In the genomic region with DNA sequence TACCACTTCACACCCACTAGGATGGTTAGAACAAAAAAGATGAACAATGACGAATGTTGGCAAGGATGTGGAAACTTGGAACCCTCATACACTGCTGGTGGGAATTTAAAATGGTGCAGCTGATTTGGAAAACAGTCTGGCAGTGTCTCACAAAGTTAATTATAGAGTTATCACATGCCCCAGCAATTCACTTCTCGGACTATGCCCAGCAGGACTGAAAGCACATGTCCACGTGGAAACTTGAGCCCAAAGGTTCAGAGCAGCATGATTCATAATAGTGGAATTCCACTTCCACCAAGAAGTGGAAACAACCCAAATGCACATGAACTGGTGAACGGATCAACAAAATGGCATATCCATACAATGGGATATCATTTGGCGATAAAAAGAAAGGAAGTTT, we compare ENCODE assay signal across 12 cellular contexts.
DNase-seq lines count a peak whose midpoint lies in the region; ATAC-seq and TF ChIP-seq lines count a peak whose summit lies in the region.
"Had no signal": no experiment of that assay in that cellular context is flagged by ENCODE, and none has a peak within 500 bp of the region (broad histone marks: within the 10 kb centered on the region; RNA-seq: fewer than 3 reads in every experiment).

No MANE protein-coding gene starts in this region.

- H3K4me1 ChIP-seq in mammary epithelial cell (ENCODE audit: insufficient read depth, low read length) (no peaks in the 10 kb centered on the region), right cardiac atrium (ENCODE audit: control insufficient read depth, insufficient read depth, low read length) (no peaks in the 10 kb centered on the region)
- H3K4me1 ChIP-seq: left lung had no signal

- WGBS in mammary epithelial cell (ENCODE audit: low coverage, missing lambda C conversion rate): 45% methylated on average over 5 of the region's 5 CpGs
- WGBS in right cardiac atrium: 51% methylated on average over 5 of the region's 5 CpGs

- H3K36me3 ChIP-seq in mammary epithelial cell (ENCODE audit: insufficient read depth, low read length): no peaks in the 10 kb centered on the region
- H3K36me3 ChIP-seq: left lung had no signal

- intact Hi-C loops in mammary epithelial cell (cut with micrococcal nuclease): no loop called here
- intact Hi-C loops in right cardiac atrium (cut with DNase I): no loop called here

- no peak overlapping the region for H2AFZ ChIP-seq in mammary epithelial cell (ENCODE audit: low read depth, low read length)

- H3K27me3 Mint-ChIP-seq in HFFc6 (ENCODE audit: insufficient read depth): peaks cover 11% of the 10 kb centered on the region

- dilution Hi-C loops in mammary epithelial cell (cut with HindIII; ENCODE audit: low sequenced_read_pairs): no loop called here

- peak; percentile 90 for DNase-seq in A172 (ENCODE audit: low spot score)
- peak; percentile 2 for DNase-seq in HFFc6
- DNase-seq in mammary epithelial cell: peak; percentile 44
- DNase-seq in right cardiac atrium: no peak
- DNase-seq in omental fat pad (ENCODE audit: low spot score): no peak
- no peak for DNase-seq in DMS53 treated with DMSO at 0.1 percent for 48 hours (lab: John Stamatoyannopoulos, UW; ENCODE audit: unreplicated experiment)
- DNase-seq: activated CD4-positive, alpha-beta T cell treated with anti-CD3 and anti-CD28 coated beads, Interleukin-2, amount 50 U/mL, for 4 hours; activated gamma-delta T cell treated with Interleukin-2 at 50 U/mL for 16 hours; KG1; left lung had no signal

- H3K27me3 ChIP-seq in mammary epithelial cell (ENCODE audit: insufficient read depth, low read length): no peaks in the 10 kb centered on the region
- no peaks in the 10 kb centered on the region for H3K27me3 ChIP-seq in right cardiac atrium (ENCODE audit: control insufficient read depth, insufficient read depth)

- H3K9ac ChIP-seq in mammary epithelial cell (ENCODE audit: insufficient read depth, low read length): no peak overlapping the region

- BruUV-seq in mammary epithelial cell (replicated peaks; lab: Mats Ljungman, UMichigan): no TSS peak

- H3K4me1 Mint-ChIP-seq in HFFc6 (ENCODE audit: low read depth): no peaks in the 10 kb centered on the region

- H3K9me3 ChIP-seq in mammary epithelial cell (replicated peaks; ENCODE audit: insufficient read depth, low read length): no peaks in the 10 kb centered on the region
- H3K9me3 ChIP-seq in right cardiac atrium (ENCODE audit: control insufficient read depth, low read length): no peaks in the 10 kb centered on the region
- H3K9me3 ChIP-seq: left lung had no signal

- CTCF ChIA-PET in mammary epithelial cell (lab: Charles Lee; ENCODE audit: low non-redundant PET): no interaction called here

- TF ChIP-seq CTCF in HFFc6 (IDR thresholded peaks at IDR 0.05): no peak
- TF ChIP-seq CTCF in mammary epithelial cell (conservative IDR thresholded peaks at IDR 0.05 in 1 of 2, IDR thresholded peaks at IDR 0.05 in 1 of 2; ENCODE audit: extremely low read depth in 1 of 2, insufficient read depth in 1 of 2, low read depth in 1 of 2, low read length in 2 of 2): no peak
- no peak for TF ChIP-seq CTCF in omental fat pad (IDR thresholded peaks at IDR 0.05)

- no peak overlapping the region for H3K27ac Mint-ChIP-seq in HFFc6

- H3K4me3 Mint-ChIP-seq in HFFc6: no peak overlapping the region

- in situ Hi-C loops in mammary epithelial cell (cut with MboI; ENCODE audit: low sequenced_read_pairs in 2 of 2): no loop called here

- no peak overlapping the region for H3K4me3 ChIP-seq in mammary epithelial cell (replicated peaks in 1 of 3; ENCODE audit: insufficient read depth in 1 of 3, low read depth in 2 of 3, low read length in 3 of 3)
- H3K4me3 ChIP-seq in right cardiac atrium (ENCODE audit: low read length): no peak overlapping the region
- H3K4me3 ChIP-seq: left lung had no signal

- no peaks in the 10 kb centered on the region for H3K36me3 Mint-ChIP-seq in HFFc6 (ENCODE audit: low read depth)

- no peaks in the 10 kb centered on the region for H4K20me1 ChIP-seq in mammary epithelial cell (ENCODE audit: insufficient read depth, low read length)

- H3K27ac ChIP-seq in mammary epithelial cell (ENCODE audit: insufficient read depth, low read depth, low read length) (no peak overlapping the region), right cardiac atrium (ENCODE audit: low read length) (no peak overlapping the region)
- H3K27ac ChIP-seq: left lung had no signal

- no peaks in the 10 kb centered on the region for H3K79me2 ChIP-seq in mammary epithelial cell (ENCODE audit: insufficient read depth, low read length)

- H3K9me3 Mint-ChIP-seq in HFFc6: peaks cover 15% of the 10 kb centered on the region

- peak; percentile 77 to 88 for ATAC-seq in right cardiac atrium
- ATAC-seq in HG02840 (IDR thresholded peaks at IDR 0.05; ENCODE audit: low FRiP score, unreplicated experiment): no peak
- no peak for ATAC-seq in omental fat pad (ENCODE audit: low FRiP score)
- ATAC-seq in GM21529 (IDR thresholded peaks at IDR 0.05; ENCODE audit: unreplicated experiment): no peak
- ATAC-seq: left lung had no signal

- H3K4me2 ChIP-seq in mammary epithelial cell (ENCODE audit: insufficient read depth, low read depth, low read length): no peak overlapping the region

Comparison
In these comparisons a context has a peak if more than half of its experiments do, and no peak if none do; other contexts are left out.
1. DNase-seq: peak in A172 (single experiment), HFFc6 (single experiment) and mammary epithelial cell (single experiment); none in right cardiac atrium (0 of 3), omental fat pad (single experiment) and DMS53 treated with DMSO at 0.1 percent for 48 hours (single experiment).
2. ATAC-seq: peak in right cardiac atrium (2 of 2); none in HG02840 (single experiment), omental fat pad (single experiment) and GM21529 (single experiment).